ENCODE assay signal across 8 cellular contexts in the genomic region with DNA sequence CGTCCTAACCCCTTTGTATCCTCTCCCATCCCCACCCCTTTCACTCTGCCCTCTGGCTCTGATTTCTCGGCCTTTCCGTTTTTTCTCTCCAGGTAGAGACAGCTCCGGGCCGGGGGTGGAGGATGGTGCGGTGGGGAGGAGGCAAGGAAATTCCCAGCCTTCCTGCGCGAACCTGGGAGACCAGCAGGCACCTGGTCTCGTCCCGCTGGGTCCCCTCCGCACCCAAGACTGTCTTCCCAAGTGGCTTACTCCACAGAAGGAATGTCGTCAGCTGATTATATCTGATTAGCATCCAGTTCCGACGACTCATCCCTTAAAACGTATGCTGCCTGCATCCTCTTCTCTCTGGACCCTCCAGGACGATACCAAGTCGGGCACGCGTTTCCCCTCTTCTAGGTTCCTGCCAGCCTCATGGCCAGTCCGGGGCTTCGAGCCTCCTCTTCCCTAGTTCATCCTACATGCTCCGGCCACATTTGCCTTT. TPM values are rescaled to one million over a fixed set of nuclear protein-coding genes. Genes with fewer than 3 reads are reported as not detected.
DNase-seq lines count a peak whose midpoint lies in the region; TF ChIP-seq lines count a peak whose summit lies in the region.

No MANE protein-coding gene starts in this region.

- peak overlapping the region; percentile 94 for H3K9ac ChIP-seq in HUES6 (ENCODE audit: low read length)

- H3K27me3 ChIP-seq in BJ (ENCODE audit: control insufficient read depth, insufficient read depth, low read length), result no peaks in the 10 kb centered on the region
- peaks cover 4% of the 10 kb centered on the region; the same call in 1 of the 2 replicates for H3K27me3 ChIP-seq in HUES6 (ENCODE audit: control insufficient read depth, insufficient read depth, low read length)
- H3K27me3 ChIP-seq in breast epithelium, result peaks cover 0 to 6% of the 10 kb centered on the region in 2 donors

- H3K9me3 ChIP-seq in HUES6 (ENCODE audit: control insufficient read depth, insufficient read depth, low read depth, low read length) (no peaks in the 10 kb centered on the region; the same call in 1 of the 2 replicates), breast epithelium (no peaks in the 10 kb centered on the region)

- 9 to 12% methylated on average over 22 of the region's 22 CpGs for WGBS in lower leg skin, 2 donors

- POLR2A ChIA-PET in BJ (lab: Charles Lee), result no interaction called here

- CTCF ChIA-PET in BJ (lab: Yijun Ruan, JAX), result interaction anchor here (0.6 to 1.4 kb wide), 4 partner anchors 10 to 1881 kb away, joined by 3 to 7 read pairs (median 3); no protein-coding TSS in a partner anchor

- H3K4me3 ChIP-seq in BJ (ENCODE audit: low read depth, low read length), result peak overlapping the region; percentile 63
- peak overlapping the region; percentile 65 for H3K4me3 ChIP-seq in HUES6 (ENCODE audit: low read depth, low read length)
- H3K4me3 ChIP-seq in breast epithelium, result peak overlapping the region; percentile 41 to 86 (median 59)
- H3K4me3 ChIP-seq in lower leg skin (ENCODE audit: low read depth, poor library complexity, severe bottlenecking), result peak overlapping the region; percentile 34

- DNase-seq in BJ (ENCODE audit: low read depth), result no peak
- DNase-seq in breast epithelium (ENCODE audit: low spot score in 2 of 2), result no peak
- no peak for DNase-seq in lower leg skin (ENCODE audit: low spot score in 2 of 2)
- no peak for DNase-seq in NCI-H226
- DNase-seq in activated gamma-delta T cell (lab: John Stamatoyannopoulos, UW), result no peak
- no peak for DNase-seq in NCI-H510A treated with DMSO at 0.1 percent for 48 hours (lab: John Stamatoyannopoulos, UW)
- DNase-seq in NCI-H2081 (lab: John Stamatoyannopoulos, UW), result no peak

- H3K27ac ChIP-seq in HUES6 (ENCODE audit: low read depth, low read length) (peak overlapping the region; percentile 85; the same call in 1 of the 2 replicates), breast epithelium (no peak overlapping the region)

- TF ChIP-seq POLR2A in breast epithelium (IDR thresholded peaks at IDR 0.05) (no peak), lower leg skin (IDR thresholded peaks at IDR 0.05) (no peak)

- no peaks in the 10 kb centered on the region for H3K36me3 ChIP-seq in BJ (ENCODE audit: control insufficient read depth, insufficient read depth, low read length)
- peaks cover 39% of the 10 kb centered on the region for H3K36me3 ChIP-seq in HUES6 (ENCODE audit: control insufficient read depth, insufficient read depth, low read length)
- no peaks in the 10 kb centered on the region for H3K36me3 ChIP-seq in breast epithelium

- no peak for TF ChIP-seq CTCF in BJ (IDR thresholded peaks at IDR 0.05; ENCODE audit: insufficient read depth, low read depth, low read length)
- TF ChIP-seq CTCF in breast epithelium (IDR thresholded peaks at IDR 0.05), result no peak
- no peak for TF ChIP-seq CTCF in lower leg skin (IDR thresholded peaks at IDR 0.05)

- H3K4me1 ChIP-seq in HUES6 (ENCODE audit: control insufficient read depth, insufficient read depth, low read length) (peaks cover 36% of the 10 kb centered on the region), breast epithelium (peaks cover 0 to 3% of the 10 kb centered on the region in 2 donors)

- intact Hi-C loops in breast epithelium (cut with DNase I; ENCODE audit: low total_unique reads) (no loop called here), lower leg skin (cut with DNase I; ENCODE audit: low total_unique reads) (no loop called here)

RNA-seq across cellular contexts. Expression of a gene that starts 42.2 kb away (rescaled TPM):
- polyA plus RNA-seq in BJ (2011; rRNA removed), result 7.8 and 11.9 TPM in 2 replicates
- polyA minus RNA-seq in BJ (2011; rRNA and poly(A)+ RNA removed), result 4.5 and 8.0 TPM in 2 replicates
- total RNA-seq in breast epithelium (10 to 100 TPM; 21.8 to 37.9 (median 29.8) TPM), lower leg skin (10 to 100 TPM; 12.1 to 29.0 (median 16.2) TPM)
